In genomic region chr19:14661372-14661924, GRCh38 we compare ENCODE assay signal across 24 cellular contexts. TPM values are rescaled to one million over a fixed set of nuclear protein-coding genes. Genes with fewer than 3 reads are reported as not detected.
DNase-seq lines count a peak whose midpoint lies in the region; ATAC-seq and TF ChIP-seq lines count a peak whose summit lies in the region.
"Had no signal": no experiment of that assay in that cellular context is flagged by ENCODE, and none has a peak within 500 bp of the region (broad histone marks: within the 10 kb centered on the region; RNA-seq: fewer than 3 reads in every experiment).

No MANE protein-coding gene starts in this region.

- H3K4me3 ChIP-seq in left lung, result no peak overlapping the region
- H3K4me3 ChIP-seq in CD8-positive, alpha-beta T cell (ENCODE audit: low read depth, low read length), result no peak overlapping the region
- H3K4me3 ChIP-seq: dorsolateral prefrontal cortex, uterus had no signal

- H3K9me3 Mint-ChIP-seq in CD8-positive, alpha-beta T cell, result no peaks in the 10 kb centered on the region

- intact Hi-C loops in left lung (cut with DNase I), result no loop called here
- intact Hi-C loops in CD8-positive, alpha-beta T cell (cut with DNase I, micrococcal nuclease), result no loop called here

- ATAC-seq in left lung, result peak; percentile 63
- ATAC-seq in GM19463 (IDR thresholded peaks at IDR 0.05; ENCODE audit: unreplicated experiment), result no peak
- no peak for ATAC-seq in CD8-positive, alpha-beta T cell
- ATAC-seq: foreskin keratinocyte had no signal

- POLR2A ChIA-PET in CD8-positive, alpha-beta T cell (lab: Charles Lee), result no interaction called here

- DNase-seq in AML-193 (lab: John Stamatoyannopoulos, UW), result peak; percentile 5 to 11
- peak; percentile 15 for DNase-seq in GF-D8 (lab: John Stamatoyannopoulos, UW)
- peak; percentile 61 for DNase-seq in OCI-M1 (lab: John Stamatoyannopoulos, UW)
- DNase-seq in left lung, result peak in 1 of 2 donors; percentile 35
- DNase-seq in NCI-H69 (lab: John Stamatoyannopoulos, UW), result no peak
- no peak for DNase-seq in activated T-cell treated with anti-CD3 and anti-CD28 coated beads, Interleukin-2, amount 50 U/mL, for 48 hours
- DNase-seq in CD8-positive, alpha-beta T cell, result no peak
- DNase-seq: ACHN; activated CD4-positive, alpha-beta T cell treated with anti-CD3 and anti-CD28 coated beads for 4 hours; activated CD8-positive, alpha-beta memory T cell treated with anti-CD3 and anti-CD28 coated beads, Interleukin-2, amount 50 U/mL, for 48 hours; activated gamma-delta T cell treated with Interleukin-2 at 50 U/mL for 16 hours; DMS79; dorsolateral prefrontal cortex; foreskin keratinocyte; KG1; NCI-H1105; NCI-H510A treated with DMSO at 0.1 percent for 48 hours; small intestine; stimulated activated CD4-positive, alpha-beta T cell treated with anti-CD3 and anti-CD28 coated beads, Interleukin-4, amount 100 ng/mL, for 4 hours; T-helper 9 cell; uterus had no signal

- no peaks in the 10 kb centered on the region for H3K9me3 ChIP-seq in left lung
- H3K9me3 ChIP-seq in CD8-positive, alpha-beta T cell (ENCODE audit: low read length), result no peaks in the 10 kb centered on the region
- H3K9me3 ChIP-seq: uterus had no signal

- H3K27me3 Mint-ChIP-seq in CD8-positive, alpha-beta T cell (ENCODE audit: low read depth), result peaks cover 15% of the 10 kb centered on the region
- H3K27me3 Mint-ChIP-seq: progenitor cell of endocrine pancreas had no signal

- no peak overlapping the region for H3K27ac Mint-ChIP-seq in CD8-positive, alpha-beta T cell
- H3K27ac Mint-ChIP-seq: progenitor cell of endocrine pancreas had no signal

- TF ChIP-seq CTCF in left lung (IDR thresholded peaks at IDR 0.05), result no peak
- no peak for TF ChIP-seq CTCF in CD8-positive, alpha-beta T cell (IDR thresholded peaks at IDR 0.05)

- H3K4me1 Mint-ChIP-seq in CD8-positive, alpha-beta T cell (ENCODE audit: low read depth), result no peaks in the 10 kb centered on the region

- H3K4me3 Mint-ChIP-seq in CD8-positive, alpha-beta T cell, result no peak overlapping the region

- H3K4me1 ChIP-seq in left lung, result peaks cover 0 to 14% of the 10 kb centered on the region in 2 donors
- H3K4me1 ChIP-seq in CD8-positive, alpha-beta T cell (ENCODE audit: insufficient read depth, low read length), result no peaks in the 10 kb centered on the region
- H3K4me1 ChIP-seq: foreskin keratinocyte, uterus had no signal

- CTCF ChIA-PET in CD8-positive, alpha-beta T cell (lab: Charles Lee), result interaction anchor here (0.6 kb wide), 1 partner anchor 22 kb away, joined by 3 read pairs; no protein-coding TSS in a partner anchor

- no peaks in the 10 kb centered on the region for H3K36me3 Mint-ChIP-seq in CD8-positive, alpha-beta T cell

- peaks cover 0 to 11% of the 10 kb centered on the region in 2 donors for H3K27me3 ChIP-seq in left lung
- H3K27me3 ChIP-seq in CD8-positive, alpha-beta T cell (ENCODE audit: insufficient read depth, low read length), result no peaks in the 10 kb centered on the region
- H3K27me3 ChIP-seq: foreskin keratinocyte, uterus had no signal

- H3K27ac ChIP-seq in left lung, result peak overlapping the region in 1 of 2 donors; percentile 48
- H3K27ac ChIP-seq in CD8-positive, alpha-beta T cell (ENCODE audit: low read depth, low read length), result no peak overlapping the region
- H3K27ac ChIP-seq: dorsolateral prefrontal cortex, foreskin keratinocyte, uterus had no signal

- H3K36me3 ChIP-seq in left lung, result no peaks in the 10 kb centered on the region
- H3K36me3 ChIP-seq in CD8-positive, alpha-beta T cell (ENCODE audit: insufficient read depth, low read length), result no peaks in the 10 kb centered on the region
- H3K36me3 ChIP-seq: uterus had no signal

RNA-seq across cellular contexts. Expression of gene ADGRE3, which starts 13.2 kb away (rescaled TPM):
- under 1 TPM; 0.50 to 0.84 TPM for total RNA-seq in left lung
- total RNA-seq in CD8-positive, alpha-beta T cell, result not detected
- total RNA-seq: bronchial epithelial cell, foreskin keratinocyte, progenitor cell of endocrine pancreas had no signal

RNA-seq across cellular contexts. Expression of gene ZNF333, which starts 28.4 kb away (rescaled TPM):
- total RNA-seq in left lung, result 10 to 100 TPM; 11.7 to 16.4 TPM
- total RNA-seq in CD8-positive, alpha-beta T cell, result 10 to 100 TPM; 16.4 to 17.1 TPM

Comparison
In these comparisons a context has a peak if more than half of its experiments do, and no peak if none do; other contexts are left out.
1. DNase-seq: peak in AML-193 (2 of 2), GF-D8 (single experiment) and OCI-M1 (single experiment); none in NCI-H69 (single experiment), activated T-cell treated with anti-CD3 and anti-CD28 coated beads, Interleukin-2, amount 50 U/mL, for 48 hours (0 of 2) and CD8-positive, alpha-beta T cell (0 of 7).